9 cellular contexts compared by ENCODE assay signal in genomic region chr5:95808013-95808685, GRCh38. TPM values are rescaled to one million over a fixed set of nuclear protein-coding genes. Genes with fewer than 3 reads are reported as not detected.
A peak's percentile ranks its signal among the peaks of the same experiment; 100 is the strongest.
DNase-seq lines count a peak whose midpoint lies in the region; ATAC-seq, FAIRE-seq and TF ChIP-seq lines count a peak whose summit lies in the region.
"Had no signal": no experiment of that assay in that cellular context is flagged by ENCODE, and none has a peak within 500 bp of the region (broad histone marks: within the 10 kb centered on the region; RNA-seq: fewer than 3 reads in every experiment).

No MANE protein-coding gene starts in this region.

- no peak overlapping the region for H2BK5ac ChIP-seq in H9 (ENCODE audit: insufficient read length, low read length)

- H3K79me2 ChIP-seq in H9 (ENCODE audit: insufficient read depth, low read length) = no peaks in the 10 kb centered on the region

- CTCF ChIA-PET in Caco-2 (lab: Charles Lee) = no interaction called here

- H3K4me2 ChIP-seq in H9 (ENCODE audit: insufficient read depth, insufficient read length, low read length) = no peak overlapping the region

- H3K4me1 Mint-ChIP-seq in IgD-negative memory B cell (peaks cover 30 to 38% (median 38%) of the 10 kb centered on the region in 3 donors), H9 (peaks cover 42% of the 10 kb centered on the region in 2 experiments), Caco-2 (ENCODE audit: low read depth, unreplicated experiment) (peaks cover 37% of the 10 kb centered on the region)

- no peak overlapping the region for H2BK20ac ChIP-seq in H9 (ENCODE audit: low read depth, low read length, poor library complexity, severe bottlenecking)

- no peak overlapping the region for H4K8ac ChIP-seq in H9 (replicated peaks; ENCODE audit: insufficient read length, low read depth, low read length)

- WGBS in esophagus, 2 donors = 79 to 84% methylated on average over 7 of the region's 7 CpGs
- 68 to 75% (median 72%) methylated on average over 7 of the region's 7 CpGs for WGBS in small intestine, 3 donors
- no CpG with 5 or more reads among the region's 7 CpGs for WGBS in H9 (ENCODE audit: extremely low coverage, insufficient read length, low lambda C conversion rate)

- H3K36me3 Mint-ChIP-seq in IgD-negative memory B cell (peaks cover 4% of the 10 kb centered on the region), H9 (ENCODE audit: insufficient read depth in 1 of 3, low read depth in 3 of 3) (0 out of 7 replicates have a peak, but pooled peaks cover 0 to under 1% (median 0%) of the 10 kb centered on the region in 3 experiments), Caco-2 (ENCODE audit: insufficient read depth, unreplicated experiment) (peaks cover 5% of the 10 kb centered on the region)

- TF ChIP-seq CTCF in H9 (conservative IDR thresholded peaks at IDR 0.05) (no peak), Caco-2 (IDR thresholded peaks at IDR 0.05; ENCODE audit: insufficient read depth in 1 of 2, low read depth in 1 of 2, low read length in 1 of 2, severe bottlenecking in 1 of 2, unreplicated experiment in 1 of 2) (no peak)

- H3K56ac ChIP-seq in H9 (ENCODE audit: insufficient read length, low read depth, low read length) = no peak overlapping the region

- peak; percentile 4 for ATAC-seq in GM18867 (IDR thresholded peaks at IDR 0.05; ENCODE audit: unreplicated experiment)
- ATAC-seq in GM21515 (IDR thresholded peaks at IDR 0.05; ENCODE audit: unreplicated experiment) = no peak

- no peak overlapping the region for H4K91ac ChIP-seq in H9 (ENCODE audit: insufficient read length, low read depth, low read length)

- no peaks in the 10 kb centered on the region for H3K4me1 ChIP-seq in esophagus (ENCODE audit: control insufficient read depth in 2 of 2, insufficient read depth in 2 of 2, low read length in 1 of 2)
- peaks cover 20 to 25% of the 10 kb centered on the region in 2 donors for H3K4me1 ChIP-seq in small intestine (ENCODE audit: control insufficient read depth in 2 of 2, insufficient read depth in 1 of 2, low read depth in 1 of 2, low read length in 1 of 2)
- H3K4me1 ChIP-seq in H9 (ENCODE audit: insufficient read depth, low read length) = peaks cover 2% of the 10 kb centered on the region
- peaks cover 52% of the 10 kb centered on the region for H3K4me1 ChIP-seq in Caco-2

- H2AFZ ChIP-seq in H9 (ENCODE audit: low read length) = no peak overlapping the region

- H3T11ph ChIP-seq in H9 (ENCODE audit: low read length) = no peak overlapping the region

- H3K27me3 ChIP-seq in esophagus (ENCODE audit: control insufficient read depth in 1 of 2, insufficient read depth in 2 of 2, low read length in 2 of 2) = no peaks in the 10 kb centered on the region
- H3K27me3 ChIP-seq in small intestine (ENCODE audit: control insufficient read depth in 2 of 2, insufficient read depth in 2 of 2, low read length in 2 of 2) = no peaks in the 10 kb centered on the region
- no peaks in the 10 kb centered on the region for H3K27me3 ChIP-seq in H9 (ENCODE audit: insufficient read depth, low read length)
- no peaks in the 10 kb centered on the region for H3K27me3 ChIP-seq in Caco-2 (replicated peaks; ENCODE audit: control insufficient read depth, insufficient read depth, low read length)

- H3K4ac ChIP-seq in H9 (ENCODE audit: low read depth, low read length) = no peak overlapping the region

- no peak overlapping the region for H2BK120ac ChIP-seq in H9 (ENCODE audit: low read depth, low read length, poor library complexity, severe bottlenecking)

- H2AK5ac ChIP-seq in H9 (ENCODE audit: insufficient read length, low read length) = no peak overlapping the region

- FAIRE-seq in small intestine (lab: Jason Lieb, UNC) = no peak

- H3K79me1 ChIP-seq in H9 (ENCODE audit: insufficient read depth, low read depth, low read length, poor library complexity, severe bottlenecking) = no peaks in the 10 kb centered on the region

- H3K4me3 ChIP-seq in esophagus (ENCODE audit: low read depth in 1 of 2, low read length in 2 of 2) (no peak overlapping the region), small intestine (ENCODE audit: low read depth in 1 of 2, low read length in 2 of 2) (no peak overlapping the region), Caco-2 (ENCODE audit: low read depth, low read length) (no peak overlapping the region)

- H3K14ac ChIP-seq in H9 (ENCODE audit: insufficient read depth, low read length) = no peak overlapping the region

- no peaks in the 10 kb centered on the region for H4K20me1 ChIP-seq in H9 (ENCODE audit: control insufficient read depth, insufficient read depth, insufficient read length)

- H3K4me3 Mint-ChIP-seq in IgD-negative memory B cell (peak overlapping the region; percentile 49 to 94 (median 82)), H9 (no peak overlapping the region), Caco-2 (ENCODE audit: unreplicated experiment) (no peak overlapping the region)

- no peak overlapping the region for H2BK15ac ChIP-seq in H9 (ENCODE audit: low read depth, low read length)

- no peak overlapping the region for H4K5ac ChIP-seq in H9 (ENCODE audit: insufficient read length, low read depth, low read length)

- intact Hi-C loops in Caco-2 (cut with micrococcal nuclease; ENCODE audit: unreplicated experiment) = no loop called here

- H3K23me2 ChIP-seq in H9 (ENCODE audit: insufficient read length, low read depth, low read length, poor library complexity, severe bottlenecking) = no peaks in the 10 kb centered on the region

- H3K9me3 ChIP-seq in esophagus (ENCODE audit: control insufficient read depth in 2 of 2, insufficient read depth in 1 of 2, low read depth in 1 of 2, low read length in 1 of 2) (no peaks in the 10 kb centered on the region), small intestine (ENCODE audit: control insufficient read depth, low read depth) (no peaks in the 10 kb centered on the region), H9 (ENCODE audit: control insufficient read depth, low read depth, low read length) (no peaks in the 10 kb centered on the region), Caco-2 (no peaks in the 10 kb centered on the region)

- H3K27ac ChIP-seq in esophagus (ENCODE audit: low read depth in 2 of 2, low read length in 1 of 2) (peak overlapping the region; percentile 29 to 45), small intestine (ENCODE audit: low read depth in 1 of 2, low read length in 1 of 2) (peak overlapping the region; percentile 59 to 72), H9 (ENCODE audit: insufficient read length, low read depth, low read length) (no peak overlapping the region)

- DNase-seq in small intestine (peak; percentile 72), retina (no peak), H9 (no peak), Caco-2 (no peak)
- DNase-seq: NCI-H82 had no signal

- no peaks in the 10 kb centered on the region for H3K27me3 Mint-ChIP-seq in IgD-negative memory B cell
- peaks cover 2% of the 10 kb centered on the region; the same call in 1 of the 2 replicates for H3K27me3 Mint-ChIP-seq in H9 (ENCODE audit: low read depth)
- H3K27me3 Mint-ChIP-seq in Caco-2 (ENCODE audit: insufficient read depth, unreplicated experiment) = no peaks in the 10 kb centered on the region

- no peak overlapping the region for H3K23ac ChIP-seq in H9 (ENCODE audit: insufficient read length, low read depth, low read length)

- no peak overlapping the region for H2BK12ac ChIP-seq in H9 (ENCODE audit: insufficient read length, low read depth, low read length)

- H3K36me3 ChIP-seq in esophagus (ENCODE audit: control insufficient read depth in 2 of 2, insufficient read depth in 2 of 2, low read length in 1 of 2) (no peaks in the 10 kb centered on the region), small intestine (ENCODE audit: control insufficient read depth in 2 of 2, insufficient read depth in 2 of 2, low read length in 2 of 2) (peaks cover 0 to 2% of the 10 kb centered on the region in 2 donors), Caco-2 (ENCODE audit: control insufficient read depth, insufficient read depth, low read length) (no peaks in the 10 kb centered on the region)

- H3K18ac ChIP-seq in H9 (ENCODE audit: insufficient read length, low read depth, low read length) = no peak overlapping the region

- H3K9me3 Mint-ChIP-seq in IgD-negative memory B cell (peaks cover 0 to 2% (median 0%) of the 10 kb centered on the region in 3 donors), H9 (no peaks in the 10 kb centered on the region), Caco-2 (ENCODE audit: unreplicated experiment) (no peaks in the 10 kb centered on the region)

- H3K27ac Mint-ChIP-seq in IgD-negative memory B cell (peak overlapping the region; percentile 66 to 97 (median 71)), H9 (peak overlapping the region in 1 of 3 experiments; percentile 40; a peak in 1 of 7 replicates), Caco-2 (ENCODE audit: unreplicated experiment) (no peak overlapping the region)

- H3K9ac ChIP-seq in H9 (ENCODE audit: extremely low read depth, insufficient read length, low read length) = no peak overlapping the region

- no TSS peak for BruUV-seq in Caco-2 (replicated peaks; lab: Mats Ljungman, UMichigan)

- POLR2A ChIA-PET in Caco-2 (lab: Charles Lee) = interaction anchor here (0.8 kb wide), 1 partner anchor 15 kb away, joined by 3 read pairs; the partner anchor contains the start of gene GLRX

RNA-seq across cellular contexts. Expression of gene GLRX, which starts 14.4 kb away (rescaled TPM):
- polyA plus RNA-seq in IgD-negative memory B cell (113 TPM), esophagus (10 to 100 TPM in 1 of 2 donors, 1 to 10 TPM in 1; 5.6 to 11.1 TPM), small intestine (100 to 1,000 TPM; 166 to 968 (median 721) TPM)
- total RNA-seq in H9 (2021) (13.7 and 13.8 TPM in 2 replicates), Caco-2 (2022) (17.9 and 26.4 TPM in 2 replicates)

Comparison
In these comparisons a context has a peak if more than half of its experiments do, and no peak if none do; other contexts are left out.
1. H3K4me3 Mint-ChIP-seq: peak in IgD-negative memory B cell (4 of 4); none in H9 (0 of 2) and Caco-2 (single experiment).